ENCODE assay signal across 1 cellular context in the genomic region with DNA sequence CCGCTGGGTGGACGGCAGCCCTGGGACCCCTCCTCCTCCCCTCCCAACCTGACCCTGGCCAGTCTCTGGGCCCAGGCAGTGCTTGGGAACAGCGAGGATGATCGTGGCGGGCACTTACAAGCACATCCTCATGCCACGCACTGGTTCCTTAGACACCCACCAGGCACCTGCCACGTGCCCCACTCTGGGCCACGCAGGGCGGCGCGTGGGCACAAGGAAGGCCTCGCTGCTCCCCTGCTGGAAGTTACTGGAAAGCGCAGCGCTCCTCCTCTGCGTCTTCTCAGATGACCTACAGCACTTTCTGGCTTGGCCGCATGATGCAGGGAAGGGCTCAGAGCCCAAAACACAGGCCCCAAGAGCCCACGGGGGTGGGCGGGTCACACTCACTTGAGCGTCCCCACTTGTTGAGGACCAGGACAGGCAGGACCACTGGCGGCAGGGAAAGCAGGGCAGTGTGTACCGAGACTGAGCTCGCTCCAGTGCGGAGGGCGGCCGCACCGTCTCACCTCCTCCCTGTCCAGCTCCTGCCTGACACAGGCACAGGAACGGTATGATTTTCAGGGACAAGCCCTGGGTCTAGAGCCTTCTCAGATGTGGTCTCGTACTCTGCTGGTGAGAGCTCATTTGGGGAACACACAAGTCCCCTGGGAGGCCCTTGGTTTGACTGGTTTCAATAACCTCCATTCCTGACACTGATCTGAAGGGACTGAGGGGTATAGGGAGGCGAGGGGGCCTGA.
TF ChIP-seq lines count a peak whose summit lies in the region.

No MANE protein-coding gene starts in this region.

TF ChIP-seq in WTC11, 78 proteins besides CTCF, POLR2A, EP300 and RAD21 (continued from another document):
- TF ChIP-seq, protein P1, sequence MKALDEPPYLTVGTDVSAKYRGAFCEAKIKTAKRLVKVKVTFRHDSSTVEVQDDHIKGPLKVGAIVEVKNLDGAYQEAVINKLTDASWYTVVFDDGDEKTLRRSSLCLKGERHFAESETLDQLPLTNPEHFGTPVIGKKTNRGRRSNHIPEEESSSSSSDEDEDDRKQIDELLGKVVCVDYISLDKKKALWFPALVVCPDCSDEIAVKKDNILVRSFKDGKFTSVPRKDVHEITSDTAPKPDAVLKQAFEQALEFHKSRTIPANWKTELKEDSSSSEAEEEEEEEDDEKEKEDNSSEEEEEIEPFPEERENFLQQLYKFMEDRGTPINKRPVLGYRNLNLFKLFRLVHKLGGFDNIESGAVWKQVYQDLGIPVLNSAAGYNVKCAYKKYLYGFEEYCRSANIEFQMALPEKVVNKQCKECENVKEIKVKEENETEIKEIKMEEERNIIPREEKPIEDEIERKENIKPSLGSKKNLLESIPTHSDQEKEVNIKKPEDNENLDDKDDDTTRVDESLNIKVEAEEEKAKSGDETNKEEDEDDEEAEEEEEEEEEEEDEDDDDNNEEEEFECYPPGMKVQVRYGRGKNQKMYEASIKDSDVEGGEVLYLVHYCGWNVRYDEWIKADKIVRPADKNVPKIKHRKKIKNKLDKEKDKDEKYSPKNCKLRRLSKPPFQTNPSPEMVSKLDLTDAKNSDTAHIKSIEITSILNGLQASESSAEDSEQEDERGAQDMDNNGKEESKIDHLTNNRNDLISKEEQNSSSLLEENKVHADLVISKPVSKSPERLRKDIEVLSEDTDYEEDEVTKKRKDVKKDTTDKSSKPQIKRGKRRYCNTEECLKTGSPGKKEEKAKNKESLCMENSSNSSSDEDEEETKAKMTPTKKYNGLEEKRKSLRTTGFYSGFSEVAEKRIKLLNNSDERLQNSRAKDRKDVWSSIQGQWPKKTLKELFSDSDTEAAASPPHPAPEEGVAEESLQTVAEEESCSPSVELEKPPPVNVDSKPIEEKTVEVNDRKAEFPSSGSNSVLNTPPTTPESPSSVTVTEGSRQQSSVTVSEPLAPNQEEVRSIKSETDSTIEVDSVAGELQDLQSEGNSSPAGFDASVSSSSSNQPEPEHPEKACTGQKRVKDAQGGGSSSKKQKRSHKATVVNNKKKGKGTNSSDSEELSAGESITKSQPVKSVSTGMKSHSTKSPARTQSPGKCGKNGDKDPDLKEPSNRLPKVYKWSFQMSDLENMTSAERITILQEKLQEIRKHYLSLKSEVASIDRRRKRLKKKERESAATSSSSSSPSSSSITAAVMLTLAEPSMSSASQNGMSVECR (CRISPR knock-in tag; IDR thresholded peaks at IDR 0.05; ENCODE audit: borderline replicate concordance): no peak
- TF ChIP-seq HMGA2 (CRISPR knock-in tag; IDR thresholded peaks at IDR 0.05): no peak
- no peak for TF ChIP-seq NFATC4 (CRISPR knock-in tag; IDR thresholded peaks at IDR 0.05)
- no peak for TF ChIP-seq KAT7 (CRISPR knock-in tag; IDR thresholded peaks at IDR 0.05; ENCODE audit: borderline replicate concordance)
- TF ChIP-seq RORB (CRISPR knock-in tag; IDR thresholded peaks at IDR 0.05): no peak
- TF ChIP-seq SMAD3 (CRISPR knock-in tag; IDR thresholded peaks at IDR 0.05; ENCODE audit: borderline replicate concordance): no peak
- TF ChIP-seq, protein P2, sequence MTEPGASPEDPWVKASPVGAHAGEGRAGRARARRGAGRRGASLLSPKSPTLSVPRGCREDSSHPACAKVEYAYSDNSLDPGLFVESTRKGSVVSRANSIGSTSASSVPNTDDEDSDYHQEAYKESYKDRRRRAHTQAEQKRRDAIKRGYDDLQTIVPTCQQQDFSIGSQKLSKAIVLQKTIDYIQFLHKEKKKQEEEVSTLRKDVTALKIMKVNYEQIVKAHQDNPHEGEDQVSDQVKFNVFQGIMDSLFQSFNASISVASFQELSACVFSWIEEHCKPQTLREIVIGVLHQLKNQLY (CRISPR knock-in tag; IDR thresholded peaks at IDR 0.05): no peak
TF ChIP-seq in WTC11: peak in this region for 0.
